In the genomic region with DNA sequence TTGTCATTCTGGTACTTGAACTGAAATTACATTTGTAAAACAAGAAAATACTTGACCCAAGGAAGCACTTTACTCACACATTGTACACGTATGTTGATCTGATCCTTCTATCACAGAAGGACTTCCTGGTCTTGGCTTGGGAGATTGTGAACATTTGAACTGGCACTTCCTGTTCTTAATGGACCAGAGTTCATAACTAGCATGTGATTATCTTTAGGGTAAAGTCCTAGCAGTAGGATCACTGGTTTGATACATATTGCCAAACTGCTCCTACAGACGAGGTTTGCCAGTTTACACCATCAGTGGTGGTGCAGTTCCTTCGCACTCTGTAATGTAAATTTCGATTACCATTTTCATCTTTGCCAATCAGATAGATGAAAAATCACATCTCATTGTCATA, we compare ENCODE assay signal across 14 cellular contexts. TPM values are rescaled to one million over a fixed set of nuclear protein-coding genes. Genes with fewer than 3 reads are reported as not detected.
DNase-seq lines count a peak whose midpoint lies in the region; ATAC-seq and TF ChIP-seq lines count a peak whose summit lies in the region.
"Had no signal": no experiment of that assay in that cellular context is flagged by ENCODE, and none has a peak within 500 bp of the region (broad histone marks: within the 10 kb centered on the region; RNA-seq: fewer than 3 reads in every experiment).

No MANE protein-coding gene starts in this region.

- peaks cover 21% of the 10 kb centered on the region for H3K36me3 Mint-ChIP-seq in activated naive CD4-positive, alpha-beta T cell treated with anti-CD3 and anti-CD28 coated beads for 36 hours (ENCODE audit: low read depth)
- H3K36me3 Mint-ChIP-seq in T-cell (peaks cover 14% of the 10 kb centered on the region), endothelial cell (ENCODE audit: low read depth, unreplicated experiment) (no peaks in the 10 kb centered on the region)

- TF ChIP-seq POLR2A in spleen (IDR thresholded peaks at IDR 0.05) = no peak

- no peaks in the 10 kb centered on the region for H3K27me3 ChIP-seq in duodenal mucosa (ENCODE audit: control insufficient read depth in 1 of 2, insufficient read depth in 2 of 2, low read length in 2 of 2)
- H3K27me3 ChIP-seq in spleen (replicated peaks in 1 of 7) = no peaks in the 10 kb centered on the region
- H3K27me3 ChIP-seq: adrenal gland, colonic mucosa had no signal

- no peaks in the 10 kb centered on the region for H3K9me3 Mint-ChIP-seq in activated naive CD4-positive, alpha-beta T cell treated with anti-CD3 and anti-CD28 coated beads for 36 hours
- H3K9me3 Mint-ChIP-seq in T-cell (no peaks in the 10 kb centered on the region), endothelial cell (ENCODE audit: unreplicated experiment) (no peaks in the 10 kb centered on the region)

- H3K9ac ChIP-seq in duodenal mucosa (ENCODE audit: low read depth in 1 of 2, low read length in 2 of 2) = no peak overlapping the region
- H3K9ac ChIP-seq: KMS-11 had no signal

- H3K4me1 Mint-ChIP-seq in activated naive CD4-positive, alpha-beta T cell treated with anti-CD3 and anti-CD28 coated beads for 36 hours (ENCODE audit: low read depth) = peaks cover 93% of the 10 kb centered on the region
- H3K4me1 Mint-ChIP-seq in T-cell = peaks cover 98 to 100% (median 99%) of the 10 kb centered on the region in 3 donors
- H3K4me1 Mint-ChIP-seq in endothelial cell (ENCODE audit: unreplicated experiment) = peaks cover 22% of the 10 kb centered on the region

- no peaks in the 10 kb centered on the region for H3K36me3 ChIP-seq in duodenal mucosa (ENCODE audit: control insufficient read depth in 1 of 2, insufficient read depth in 2 of 2, low read length in 2 of 2)
- no peaks in the 10 kb centered on the region for H3K36me3 ChIP-seq in spleen
- H3K36me3 ChIP-seq: adrenal gland, colonic mucosa had no signal

- no peak for ATAC-seq in T-cell (replicated peaks in 1 of 4)
- ATAC-seq in HG03521 (IDR thresholded peaks at IDR 0.05; ENCODE audit: unreplicated experiment) = no peak

- H3K4me3 Mint-ChIP-seq in activated naive CD4-positive, alpha-beta T cell treated with anti-CD3 and anti-CD28 coated beads for 36 hours = peak overlapping the region; percentile 61
- peak overlapping the region; percentile 69 to 83 (median 72) for H3K4me3 Mint-ChIP-seq in T-cell
- H3K4me3 Mint-ChIP-seq in endothelial cell (ENCODE audit: unreplicated experiment) = no peak overlapping the region

- CTCF ChIA-PET in activated naive CD4-positive, alpha-beta T cell treated with anti-CD3 and anti-CD28 coated beads for 36 hours (lab: Charles Lee) = interaction anchor here (1.9 kb wide), 1 partner anchor 14 kb away, joined by 7 read pairs; no protein-coding TSS in a partner anchor
- CTCF ChIA-PET in T-cell (lab: Charles Lee) = interaction anchor here in 1 of 2 donors (1.5 kb wide), 1 partner anchor 16 kb away, joined by 3 read pairs; no protein-coding TSS in a partner anchor

- H3K27ac ChIP-seq in duodenal mucosa (ENCODE audit: low read depth, low read length) (no peak overlapping the region), spleen (peak overlapping the region in 6 of 8 donors; percentile 26 to 68 (median 40))
- H3K27ac ChIP-seq: adrenal gland, colonic mucosa, KMS-11 had no signal

- TF ChIP-seq CTCF in spleen (IDR thresholded peaks at IDR 0.05 in 8 of 11, conservative IDR thresholded peaks at IDR 0.05 in 3 of 11) = no peak
- TF ChIP-seq CTCF in endothelial cell (IDR thresholded peaks at IDR 0.05; ENCODE audit: unreplicated experiment) = no peak

- no peak for DNase-seq in activated naive CD4-positive, alpha-beta T cell treated with anti-CD3 and anti-CD28 coated beads for 36 hours
- no peak for DNase-seq in activated naive CD4-positive, alpha-beta T cell treated with Interleukin-2 at 50 U/mL for 16 hours
- no peak for DNase-seq in T-cell
- DNase-seq in spleen = no peak
- no peak for DNase-seq in inferior parietal cortex (ENCODE audit: extremely low spot score)
- DNase-seq in endothelial cell (ENCODE audit: low spot score) = no peak
- DNase-seq: colonic mucosa; midbrain; NCI-H2081; stimulated activated CD4-positive, alpha-beta T cell treated with anti-CD3 and anti-CD28 coated beads, Interleukin-4, amount 100 ng/mL, for 4 hours had no signal

- H3K4me1 ChIP-seq in duodenal mucosa (ENCODE audit: control insufficient read depth in 1 of 2, insufficient read depth in 2 of 2, low read length in 2 of 2) = peaks cover 52 to 70% of the 10 kb centered on the region in 2 donors
- H3K4me1 ChIP-seq in spleen = peaks cover 64 to 100% (median 98%) of the 10 kb centered on the region in 6 donors

- POLR2A ChIA-PET in T-cell (lab: Charles Lee) = interaction anchor here (0.6 to 2.3 kb wide), 3 partner anchors 9 to 10 kb away, joined by 3 to 23 read pairs (median 14); no protein-coding TSS in a partner anchor

- H3K27ac Mint-ChIP-seq in activated naive CD4-positive, alpha-beta T cell treated with anti-CD3 and anti-CD28 coated beads for 36 hours = peak overlapping the region; percentile 95
- H3K27ac Mint-ChIP-seq in T-cell = peak overlapping the region; percentile 90 to 92
- H3K27ac Mint-ChIP-seq in endothelial cell (ENCODE audit: unreplicated experiment) = no peak overlapping the region

- 63 to 71% (median 67%) methylated on average over 4 of the region's 4 CpGs for WGBS in spleen, 5 donors

- no peaks in the 10 kb centered on the region for H3K27me3 Mint-ChIP-seq in activated naive CD4-positive, alpha-beta T cell treated with anti-CD3 and anti-CD28 coated beads for 36 hours (ENCODE audit: low read depth)
- H3K27me3 Mint-ChIP-seq in T-cell (no peaks in the 10 kb centered on the region), endothelial cell (ENCODE audit: unreplicated experiment) (peaks cover 4% of the 10 kb centered on the region)

- H3K9me3 ChIP-seq in duodenal mucosa (ENCODE audit: control insufficient read depth in 1 of 2, low read length in 2 of 2) (no peaks in the 10 kb centered on the region), spleen (no peaks in the 10 kb centered on the region)
- H3K9me3 ChIP-seq: adrenal gland, colonic mucosa had no signal

- intact Hi-C loops in activated naive CD4-positive, alpha-beta T cell treated with anti-CD3 and anti-CD28 coated beads for 36 hours (cut with micrococcal nuclease) = loop anchor here (2.0 to 10.0 kb wide), 3 partner anchors 25 to 1323 kb away; no protein-coding TSS in a partner anchor
- intact Hi-C loops in spleen (cut with DNase I; ENCODE audit: low total_unique reads) = no loop called here

- H3K4me3 ChIP-seq in duodenal mucosa (ENCODE audit: low read depth in 1 of 2, low read length in 2 of 2) (peak overlapping the region; percentile 38 to 53), spleen (peak overlapping the region in 1 of 8 donors; percentile 12)
- H3K4me3 ChIP-seq: adrenal gland, colonic mucosa had no signal

RNA-seq across cellular contexts. Expression of gene HECA, which starts 12.7 kb away (rescaled TPM):
- total RNA-seq in activated naive CD4-positive, alpha-beta T cell treated with anti-CD3 and anti-CD28 coated beads for 36 hours = 10 to 100 TPM; 61.1 to 61.2 TPM
- total RNA-seq in T-cell = 100 to 1,000 TPM; 125 to 137 (median 131) TPM
- total RNA-seq in spleen = 100 to 1,000 TPM in 2 of 7 donors, 10 to 100 TPM in 5; 61.3 to 104 (median 81.2) TPM
- 10 to 100 TPM; 15.6 to 25.7 (median 16.2) TPM for polyA plus RNA-seq in spleen
- 36.7 TPM for total RNA-seq in endothelial cell (ENCODE audit: unreplicated experiment)
